ENCODE assay signal across 8 cellular contexts in the genomic region with DNA sequence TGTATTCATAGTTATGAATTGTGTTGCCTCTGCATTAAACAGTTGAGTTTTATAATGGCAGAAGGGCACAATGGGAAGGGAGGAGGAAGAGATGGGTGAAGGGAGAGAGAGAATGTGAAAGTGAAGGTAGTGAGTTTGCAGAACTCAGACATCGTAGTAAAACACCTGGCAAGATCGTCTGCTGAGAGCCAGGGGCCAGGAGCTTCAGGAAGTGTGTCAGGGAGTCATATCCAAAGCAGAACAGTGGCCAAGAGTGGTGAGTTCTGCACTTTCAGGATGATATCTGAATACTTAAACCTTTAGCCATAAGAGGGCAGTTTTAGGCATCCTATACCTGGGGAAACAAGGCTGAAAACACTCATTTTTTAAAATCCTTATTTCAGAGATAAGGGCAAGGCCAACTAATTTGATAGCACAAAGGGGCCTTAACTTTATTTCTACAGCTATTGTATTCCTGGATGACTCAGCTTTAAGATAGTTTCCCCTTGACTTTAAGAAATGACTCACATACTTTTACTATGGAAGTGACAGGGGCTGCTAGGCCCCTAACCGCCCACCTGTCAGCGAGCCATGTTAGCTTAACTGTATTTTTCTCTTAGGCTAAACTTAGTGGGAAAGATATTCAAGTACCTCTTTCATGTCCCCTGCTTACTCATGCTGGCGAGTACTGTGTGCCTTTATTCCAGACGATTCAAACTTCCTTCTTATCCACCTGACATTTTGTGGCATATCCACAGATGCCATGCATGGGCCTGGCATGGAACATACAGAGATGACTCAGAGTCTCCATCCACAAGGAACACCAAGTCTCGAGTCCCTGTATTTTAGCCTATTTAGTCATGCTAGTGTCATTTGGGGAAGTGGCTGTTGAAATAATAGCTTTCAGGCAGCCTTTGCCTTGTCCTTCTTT. TPM values are rescaled to one million over a fixed set of nuclear protein-coding genes. Genes with fewer than 3 reads are reported as not detected.
DNase-seq lines count a peak whose midpoint lies in the region; ATAC-seq and TF ChIP-seq lines count a peak whose summit lies in the region.

No MANE protein-coding gene starts in this region.

- no peaks in the 10 kb centered on the region for H3K9me3 ChIP-seq in skeletal muscle satellite cell (replicated peaks; ENCODE audit: low read length)

- H3K4me3 ChIP-seq in epithelial cell of proximal tubule (ENCODE audit: low read depth, low read length) = no peak overlapping the region
- H3K4me3 ChIP-seq in skeletal muscle satellite cell (ENCODE audit: low read length) = no peak overlapping the region

- H3K36me3 ChIP-seq in skeletal muscle satellite cell (ENCODE audit: insufficient read depth, low read length) = peaks cover 11% of the 10 kb centered on the region

- peak overlapping the region; percentile 46 for H3K4me2 ChIP-seq in skeletal muscle satellite cell (ENCODE audit: low read length)

- peak overlapping the region; percentile 7 for H3K9ac ChIP-seq in skeletal muscle satellite cell (ENCODE audit: low read depth, low read length)

- DNase-seq in AG08395 (ENCODE audit: low spot score) (peak; percentile 41), epithelial cell of proximal tubule (ENCODE audit: low read depth) (peak; percentile 31), NCI-H1694 treated with DMSO at 0.1 percent for 48 hours (lab: John Stamatoyannopoulos, UW) (no peak)
- DNase-seq in activated CD4-positive, alpha-beta T cell treated with anti-CD3 and anti-CD28 coated beads for 48 hours = peak; percentile 80
- DNase-seq in effector CD8-positive, alpha-beta T cell (lab: John Stamatoyannopoulos, UW) = no peak

- peaks cover 33% of the 10 kb centered on the region for H3K4me1 ChIP-seq in skeletal muscle satellite cell (ENCODE audit: control insufficient read depth, insufficient read depth, low read length)

- ATAC-seq in GM19372 (IDR thresholded peaks at IDR 0.05; ENCODE audit: low read depth, unreplicated experiment) (peak; percentile 69), HG03354 (IDR thresholded peaks at IDR 0.05; ENCODE audit: poor library complexity, severe bottlenecking, unreplicated experiment) (peak; percentile 88)

- no peak for TF ChIP-seq CTCF in epithelial cell of proximal tubule (conservative IDR thresholded peaks at IDR 0.05; ENCODE audit: low read depth, low read length)

- H3K27me3 ChIP-seq in skeletal muscle satellite cell (ENCODE audit: control insufficient read depth, insufficient read depth, low read length) = no peaks in the 10 kb centered on the region

RNA-seq across cellular contexts. Expression of gene RLBP1, which starts 53.9 kb away (rescaled TPM):
- total RNA-seq in epithelial cell of proximal tubule = not detected in 2 replicates
- not detected in 2 replicates for total RNA-seq in skeletal muscle satellite cell (2012; rRNA removed)

Comparison
In these comparisons a context has a peak if more than half of its experiments do, and no peak if none do; other contexts are left out.
1. DNase-seq: peak in AG08395 (single experiment), activated CD4-positive, alpha-beta T cell treated with anti-CD3 and anti-CD28 coated beads for 48 hours (single experiment) and epithelial cell of proximal tubule (single experiment); none in NCI-H1694 treated with DMSO at 0.1 percent for 48 hours (single experiment) and effector CD8-positive, alpha-beta T cell (single experiment).